16 cellular contexts compared by ENCODE assay signal in the genomic region with DNA sequence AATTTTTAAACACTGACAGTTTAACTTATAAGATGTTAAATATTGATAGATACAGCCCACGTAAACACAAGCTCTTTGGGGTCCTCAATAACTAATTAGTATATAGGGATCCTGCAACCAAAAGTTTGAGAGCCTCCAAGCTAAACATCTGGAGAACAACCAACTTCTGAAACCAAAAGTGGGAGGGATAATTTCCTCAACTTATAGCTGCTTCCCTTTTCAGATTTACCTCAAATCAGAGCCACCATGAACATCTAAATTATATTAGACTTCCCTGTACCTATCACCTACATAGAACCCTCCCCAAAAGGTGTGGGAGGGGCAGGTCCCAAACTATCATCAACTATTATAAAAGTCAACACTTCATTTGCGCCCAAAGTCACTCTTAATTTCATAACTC. TPM values are rescaled to one million over a fixed set of nuclear protein-coding genes. Genes with fewer than 3 reads are reported as not detected.
DNase-seq lines count a peak whose midpoint lies in the region; ATAC-seq, FAIRE-seq and TF ChIP-seq lines count a peak whose summit lies in the region.
"Had no signal": no experiment of that assay in that cellular context is flagged by ENCODE, and none has a peak within 500 bp of the region (broad histone marks: within the 10 kb centered on the region; RNA-seq: fewer than 3 reads in every experiment).

No MANE protein-coding gene starts in this region.

- H3K4me1 ChIP-seq in KMS-11 (ENCODE audit: low read depth, poor library complexity, severe bottlenecking) (peaks cover 16% of the 10 kb centered on the region), neural progenitor cell (peaks cover 48% of the 10 kb centered on the region), kidney (ENCODE audit: control insufficient read depth in 1 of 2, insufficient read depth in 1 of 2, low read depth in 1 of 2, low read length in 2 of 2) (peaks cover 30 to 41% of the 10 kb centered on the region in 2 donors)

- H4K20me1 ChIP-seq in KMS-11 (ENCODE audit: insufficient read depth) (no peaks in the 10 kb centered on the region), neural progenitor cell (ENCODE audit: low read depth) (peaks cover 84% of the 10 kb centered on the region)

- H3K9me3 ChIP-seq in neural progenitor cell (ENCODE audit: low read depth) (no peaks in the 10 kb centered on the region), kidney (ENCODE audit: control insufficient read depth in 1 of 2, low read length in 2 of 2) (no peaks in the 10 kb centered on the region)
- H3K9me3 ChIP-seq: MG63, Peyer's patch had no signal

- H2AFZ ChIP-seq in KMS-11 (ENCODE audit: low read depth) = no peak overlapping the region
- no peak overlapping the region for H2AFZ ChIP-seq in neural progenitor cell (replicated peaks)

- H3K4me2 ChIP-seq in KMS-11 (peak overlapping the region; percentile 7; the same call in 1 of the 2 replicates), neural progenitor cell (no peak overlapping the region)

- H3K27me3 Mint-ChIP-seq in CD14-positive monocyte (ENCODE audit: low read depth in 3 of 3) (peaks cover 0 to 2% (median 0%) of the 10 kb centered on the region in 3 donors), activated B cell treated with CpG ODN at 0.5 μM for 24 hours (no peaks in the 10 kb centered on the region), neural progenitor cell (ENCODE audit: insufficient read depth, low read depth) (no peaks in the 10 kb centered on the region), glutamatergic neuron (ENCODE audit: unreplicated experiment) (no peaks in the 10 kb centered on the region)
- no peaks in the 10 kb centered on the region for H3K27me3 Mint-ChIP-seq in activated CD4-positive, alpha-beta T cell treated with anti-CD3 and anti-CD28 coated beads, Interleukin-2, amount 10 ng/mL, durations not matched to agents 7 days and 5 days

- H3K27ac ChIP-seq in KMS-11 (no peak overlapping the region), neural progenitor cell (no peak overlapping the region), kidney (ENCODE audit: low read depth in 2 of 2, low read length in 2 of 2) (no peak overlapping the region)
- H3K27ac ChIP-seq: Peyer's patch had no signal

- H3K36me3 ChIP-seq in KMS-11 (ENCODE audit: insufficient read depth) = no peaks in the 10 kb centered on the region
- no peaks in the 10 kb centered on the region for H3K36me3 ChIP-seq in neural progenitor cell
- no peaks in the 10 kb centered on the region for H3K36me3 ChIP-seq in kidney (ENCODE audit: control insufficient read depth in 1 of 2, insufficient read depth in 2 of 2, low read length in 2 of 2)
- H3K36me3 ChIP-seq: Peyer's patch had no signal

- peaks cover 75 to 78% of the 10 kb centered on the region in 2 donors for H3K36me3 Mint-ChIP-seq in CD14-positive monocyte
- H3K36me3 Mint-ChIP-seq in activated B cell treated with CpG ODN at 0.5 μM for 24 hours (ENCODE audit: low read depth) = peaks cover 11% of the 10 kb centered on the region
- peaks cover 14% of the 10 kb centered on the region for H3K36me3 Mint-ChIP-seq in neural progenitor cell
- H3K36me3 Mint-ChIP-seq in activated CD4-positive, alpha-beta T cell treated with anti-CD3 and anti-CD28 coated beads, Interleukin-2, amount 10 ng/mL, durations not matched to agents 7 days and 5 days (ENCODE audit: low read depth) = no peaks in the 10 kb centered on the region
- no peaks in the 10 kb centered on the region for H3K36me3 Mint-ChIP-seq in glutamatergic neuron (ENCODE audit: unreplicated experiment)

- DNase-seq in CD14-positive monocyte (ENCODE audit: low spot score) (no peak), activated B cell treated with CpG ODN at 0.5 μM for 24 hours (no peak), neural progenitor cell (ENCODE audit: low spot score) (no peak), kidney (no peak), glutamatergic neuron (no peak)
- no peak for DNase-seq in activated CD4-positive, alpha-beta T cell treated with anti-CD3 and anti-CD28 coated beads, Interleukin-2, amount 10 ng/mL, durations not matched to agents 7 days and 5 days
- DNase-seq: AML-193, DMS153, MG63, NCI-H1436 treated with DMSO at 0.1 percent for 48 hours, NCI-H226, NCI-H69, Peyer's patch, Right ventricle myocardium superior had no signal

- FAIRE-seq in kidney (lab: Jason Lieb, UNC) = no peak
- FAIRE-seq: GM18507 had no signal

- H3K27ac Mint-ChIP-seq in CD14-positive monocyte (peak overlapping the region; percentile 61 to 97 (median 84)), activated B cell treated with CpG ODN at 0.5 μM for 24 hours (no peak overlapping the region), neural progenitor cell (peak overlapping the region; percentile 51), glutamatergic neuron (ENCODE audit: unreplicated experiment) (no peak overlapping the region)
- H3K27ac Mint-ChIP-seq in activated CD4-positive, alpha-beta T cell treated with anti-CD3 and anti-CD28 coated beads, Interleukin-2, amount 10 ng/mL, durations not matched to agents 7 days and 5 days = no peak overlapping the region

- CTCF ChIA-PET in activated B cell treated with CpG ODN at 0.5 μM for 24 hours (lab: Charles Lee) = interaction anchor here (1.2 to 2.3 kb wide), 3 partner anchors 36 to 148 kb away, joined by 3 to 9 read pairs (median 3); no protein-coding TSS in a partner anchor
- CTCF ChIA-PET in activated CD4-positive, alpha-beta T cell treated with anti-CD3 and anti-CD28 coated beads, Interleukin-2, amount 10 ng/mL, durations not matched to agents 7 days and 5 days (lab: Charles Lee) = interaction anchor here (1.0 to 1.3 kb wide), 2 partner anchors 11 to 462 kb away, joined by 3 read pairs; no protein-coding TSS in a partner anchor

- ATAC-seq in activated B cell treated with CpG ODN at 0.5 μM for 24 hours (ENCODE audit: low read depth) = peak; percentile 23

- H3K4me1 Mint-ChIP-seq in CD14-positive monocyte (peaks cover 96% of the 10 kb centered on the region), activated B cell treated with CpG ODN at 0.5 μM for 24 hours (peaks cover 86% of the 10 kb centered on the region), neural progenitor cell (peaks cover 70% of the 10 kb centered on the region), glutamatergic neuron (ENCODE audit: low read depth, unreplicated experiment) (peaks cover 51% of the 10 kb centered on the region)
- H3K4me1 Mint-ChIP-seq in activated CD4-positive, alpha-beta T cell treated with anti-CD3 and anti-CD28 coated beads, Interleukin-2, amount 10 ng/mL, durations not matched to agents 7 days and 5 days = peaks cover 57% of the 10 kb centered on the region

- TF ChIP-seq CTCF in CD14-positive monocyte (IDR thresholded peaks at IDR 0.05) (no peak), KMS-11 (conservative IDR thresholded peaks at IDR 0.05; ENCODE audit: low read depth, low read length) (no peak), activated B cell treated with CpG ODN at 0.5 μM for 24 hours (IDR thresholded peaks at IDR 0.05) (no peak), neural progenitor cell (IDR thresholded peaks at IDR 0.05) (no peak), kidney (IDR thresholded peaks at IDR 0.05; ENCODE audit: borderline replicate concordance, extremely low read depth, insufficient read depth) (no peak), glutamatergic neuron (IDR thresholded peaks at IDR 0.05; ENCODE audit: partially characterized antibody, unreplicated experiment) (no peak)

- H3K27me3 ChIP-seq in KMS-11 (ENCODE audit: insufficient read depth, low read depth) = no peaks in the 10 kb centered on the region
- no peaks in the 10 kb centered on the region for H3K27me3 ChIP-seq in neural progenitor cell
- H3K27me3 ChIP-seq: MG63, Peyer's patch had no signal

- peak overlapping the region; percentile 52 to 80 for H3K4me3 Mint-ChIP-seq in CD14-positive monocyte
- no peak overlapping the region for H3K4me3 Mint-ChIP-seq in activated B cell treated with CpG ODN at 0.5 μM for 24 hours
- H3K4me3 Mint-ChIP-seq in neural progenitor cell = no peak overlapping the region
- H3K4me3 Mint-ChIP-seq in activated CD4-positive, alpha-beta T cell treated with anti-CD3 and anti-CD28 coated beads, Interleukin-2, amount 10 ng/mL, durations not matched to agents 7 days and 5 days = no peak overlapping the region
- no peak overlapping the region for H3K4me3 Mint-ChIP-seq in glutamatergic neuron (ENCODE audit: unreplicated experiment)

- intact Hi-C loops in CD14-positive monocyte (cut with micrococcal nuclease) = no loop called here
- intact Hi-C loops in activated B cell treated with CpG ODN at 0.5 μM for 24 hours (cut with micrococcal nuclease) = no loop called here
- intact Hi-C loops in kidney (cut with DNase I) = no loop called here

- POLR2A ChIA-PET in activated B cell treated with CpG ODN at 0.5 μM for 24 hours (lab: Charles Lee) = interaction anchor here (0.5 to 8.5 kb wide), 6 partner anchors 7 to 54 kb away, joined by 3 to 125 read pairs (median 4); a partner anchor contains a TSS
- POLR2A ChIA-PET in activated CD4-positive, alpha-beta T cell treated with anti-CD3 and anti-CD28 coated beads, Interleukin-2, amount 10 ng/mL, durations not matched to agents 7 days and 5 days (lab: Charles Lee) = no interaction called here

- H3K4me3 ChIP-seq in KMS-11 (IDR thresholded peaks at IDR 0.05; ENCODE audit: insufficient read depth, low read depth, low read length) (no peak overlapping the region), neural progenitor cell (no peak overlapping the region), kidney (ENCODE audit: low read length in 2 of 2) (no peak overlapping the region)
- H3K4me3 ChIP-seq: MG63, Peyer's patch had no signal

- peaks cover 28% of the 10 kb centered on the region for H3F3A ChIP-seq in neural progenitor cell (ENCODE audit: low read depth)

- H3K9ac ChIP-seq in KMS-11 = no peak overlapping the region
- no peak overlapping the region for H3K9ac ChIP-seq in neural progenitor cell
- no peak overlapping the region for H3K9ac ChIP-seq in kidney (ENCODE audit: low read length in 2 of 2)

- H3K9me3 Mint-ChIP-seq in CD14-positive monocyte (peaks cover 0 to 3% (median 0%) of the 10 kb centered on the region in 7 donors), activated B cell treated with CpG ODN at 0.5 μM for 24 hours (no peaks in the 10 kb centered on the region), neural progenitor cell (no peaks in the 10 kb centered on the region), glutamatergic neuron (ENCODE audit: unreplicated experiment) (peaks cover 9% of the 10 kb centered on the region)
- peaks cover 1% of the 10 kb centered on the region for H3K9me3 Mint-ChIP-seq in activated CD4-positive, alpha-beta T cell treated with anti-CD3 and anti-CD28 coated beads, Interleukin-2, amount 10 ng/mL, durations not matched to agents 7 days and 5 days

- H3K79me2 ChIP-seq in KMS-11 (ENCODE audit: insufficient read depth, low read depth) = peaks cover 35% of the 10 kb centered on the region; the same call in 1 of the 2 replicates
- H3K79me2 ChIP-seq in neural progenitor cell (ENCODE audit: low read depth) = peaks cover 97% of the 10 kb centered on the region

RNA-seq across cellular contexts. Expression of a gene that starts 8.6 kb away (rescaled TPM):
- polyA plus RNA-seq in CD14-positive monocyte (1,000 to 10,000 TPM; 7,346 to 8,673 TPM), kidney (ENCODE audit: insufficient read depth, low read depth, low replicate concordance) (1,082 TPM)
- total RNA-seq in activated B cell treated with CpG ODN at 0.5 μM for 24 hours (207 and 210 TPM in 2 replicates), neural progenitor cell (ENCODE audit: low replicate concordance) (358 and 493 TPM in 2 replicates), kidney (1,249 TPM), glutamatergic neuron (ENCODE audit: unreplicated experiment) (737 TPM)
- total RNA-seq in activated CD4-positive, alpha-beta T cell treated with anti-CD3 and anti-CD28 coated beads, Interleukin-2, amount 10 ng/mL, durations not matched to agents 7 days and 5 days = 100 to 1,000 TPM; 144 to 153 TPM

Comparison
In these comparisons a context has a peak if more than half of its experiments do, and no peak if none do; other contexts are left out.
1. H3K27ac Mint-ChIP-seq: peak in CD14-positive monocyte (7 of 7) and neural progenitor cell (single experiment); none in activated B cell treated with CpG ODN at 0.5 μM for 24 hours (single experiment), activated CD4-positive, alpha-beta T cell treated with anti-CD3 and anti-CD28 coated beads, Interleukin-2, amount 10 ng/mL, durations not matched to agents 7 days and 5 days (single experiment) and glutamatergic neuron (single experiment).
2. H3K4me3 Mint-ChIP-seq: peak in CD14-positive monocyte (2 of 2); none in activated B cell treated with CpG ODN at 0.5 μM for 24 hours (single experiment), neural progenitor cell (single experiment), activated CD4-positive, alpha-beta T cell treated with anti-CD3 and anti-CD28 coated beads, Interleukin-2, amount 10 ng/mL, durations not matched to agents 7 days and 5 days (single experiment) and glutamatergic neuron (single experiment).